Comparison of ENCODE assay signal across 9 cellular contexts in the genomic region with DNA sequence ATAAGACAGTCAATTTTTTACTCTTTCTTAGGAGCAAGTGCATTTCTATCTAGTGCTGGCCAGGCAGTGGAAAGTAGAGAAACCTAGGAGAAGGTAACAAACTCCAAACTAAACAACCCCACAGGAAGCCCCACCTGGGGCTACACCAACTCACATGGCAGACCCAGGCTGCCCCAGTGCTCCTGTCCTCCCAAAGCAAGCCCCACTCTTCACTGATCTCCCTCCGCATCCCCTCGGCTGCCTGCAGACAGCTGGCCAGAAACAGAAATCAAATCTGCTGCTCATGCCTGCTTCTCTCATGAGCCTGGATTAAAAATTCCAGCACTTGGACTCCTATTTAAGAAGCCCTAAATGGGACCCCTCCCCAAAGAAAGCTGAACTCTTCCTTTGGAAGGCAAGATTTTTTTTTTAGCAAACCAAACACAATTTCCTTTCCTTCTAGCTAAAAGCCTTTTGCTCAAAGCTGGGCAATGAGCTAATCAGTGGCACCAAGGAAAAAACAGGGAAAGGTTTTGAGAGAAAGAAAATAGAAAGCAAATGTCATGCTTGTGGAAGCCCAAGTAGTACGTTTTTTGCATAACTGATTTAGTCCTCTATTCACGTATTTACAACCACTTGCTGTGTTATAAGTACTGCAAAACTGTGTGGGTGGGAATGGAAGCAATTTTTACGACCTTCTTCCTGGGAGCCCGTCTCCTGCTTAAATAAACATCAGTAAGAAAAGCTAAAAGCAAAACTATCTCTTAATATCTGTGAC. TPM values are rescaled to one million over a fixed set of nuclear protein-coding genes. Genes with fewer than 3 reads are reported as not detected.
A peak's percentile ranks its signal among the peaks of the same experiment; 100 is the strongest.
DNase-seq lines count a peak whose midpoint lies in the region; ATAC-seq and TF ChIP-seq lines count a peak whose summit lies in the region.
"Had no signal": no experiment of that assay in that cellular context is flagged by ENCODE, and none has a peak within 500 bp of the region (broad histone marks: within the 10 kb centered on the region; RNA-seq: fewer than 3 reads in every experiment).

No MANE protein-coding gene starts in this region.

- peak overlapping the region; percentile 25 for H3K4me3 ChIP-seq in fibroblast of the aortic adventitia (ENCODE audit: low read depth, low read length)
- H3K4me3 ChIP-seq in stomach, result peak overlapping the region in 2 of 4 donors; percentile 7 to 15

- intact Hi-C loops in stomach (cut with DNase I; ENCODE audit: low total_unique reads), result no loop called here

- H3K36me3 ChIP-seq in stomach, result no peaks in the 10 kb centered on the region
- H3K36me3 ChIP-seq: WERI-Rb-1 had no signal

- no peaks in the 10 kb centered on the region for H3K27me3 ChIP-seq in stomach

- no peak for ATAC-seq in HG02938 (IDR thresholded peaks at IDR 0.05; ENCODE audit: unreplicated experiment)

- no peak for TF ChIP-seq CTCF in fibroblast of the aortic adventitia (IDR thresholded peaks at IDR 0.05; ENCODE audit: insufficient read depth, low read length)
- no peak for TF ChIP-seq CTCF in stomach (IDR thresholded peaks at IDR 0.05)

- no peaks in the 10 kb centered on the region for H3K9me3 ChIP-seq in stomach

- peak; percentile 86 for DNase-seq in EL
- peak; percentile 60 for DNase-seq in RPMI7951 (ENCODE audit: low read depth)
- DNase-seq in fibroblast of the aortic adventitia (ENCODE audit: low read depth), result peak; percentile 12
- DNase-seq in stomach, result no peak
- DNase-seq in NCI-H146 (lab: John Stamatoyannopoulos, UW), result no peak
- DNase-seq in HPDE6-E6E7 (ENCODE audit: extremely low spot score), result no peak
- DNase-seq: NCI-H1436, WERI-Rb-1 had no signal

- WGBS in stomach, 5 donors, result 24 to 44% (median 31%) methylated on average over 6 of the region's 6 CpGs

- H3K4me1 ChIP-seq in stomach, result peaks cover 3 to 15% (median 10%) of the 10 kb centered on the region in 4 donors

- peak overlapping the region in 3 of 5 donors; percentile 6 to 62 (median 41) for H3K27ac ChIP-seq in stomach
- H3K27ac ChIP-seq: WERI-Rb-1 had no signal

- no peak for TF ChIP-seq EP300 in stomach (IDR thresholded peaks at IDR 0.05)

- TF ChIP-seq POLR2A in stomach (IDR thresholded peaks at IDR 0.05), result no peak

RNA-seq across cellular contexts. Expression of a gene that starts 10.7 kb away (rescaled TPM):
- total RNA-seq in RPMI7951 (2014; rRNA removed; shearing (Covaris generic)), result 17.5 and 19.1 TPM in 2 replicates
- 7.4 and 187 TPM in 2 replicates for total RNA-seq in fibroblast of the aortic adventitia (ENCODE audit: low replicate concordance)
- total RNA-seq in stomach, result 10 to 100 TPM in 2 of 5 donors, 1 to 10 TPM in 3; 4.9 to 54.2 (median 7.6) TPM
- polyA plus RNA-seq in stomach, result 1 to 10 TPM; 2.9 to 5.3 (median 4.1) TPM

Comparison
In these comparisons a context has a peak if more than half of its experiments do, and no peak if none do; other contexts are left out.
1. DNase-seq: peak in EL (single experiment), RPMI7951 (single experiment) and fibroblast of the aortic adventitia (single experiment); none in stomach (single experiment), NCI-H146 (single experiment) and HPDE6-E6E7 (single experiment).